17 cellular contexts compared by ENCODE assay signal in genomic region chr9:80049096-80049495, GRCh38.
"Had no signal": no experiment of that assay in that cellular context is flagged by ENCODE, and none has a peak within 500 bp of the region (broad histone marks: within the 10 kb centered on the region; RNA-seq: fewer than 3 reads in every experiment).

No MANE protein-coding gene starts in this region.

- H3K27me3 Mint-ChIP-seq: activated naive CD8-positive, alpha-beta T cell treated with anti-CD3 and anti-CD28 coated beads, Interleukin-2, amount 50 U/mL, for 24 hours; naive B cell; stimulated activated memory B cell treated with anti-CD40 and anti-IgM and Interleukin-4, amounts not matched to agents 10 μg/mL and 1 μg/mL and 100 μg/mL, for 72 hours had no signal

- ATAC-seq: activated CD8-positive, alpha-beta T cell treated with anti-CD3 and anti-CD28 coated beads, Interleukin-2, amount 10 ng/mL, durations not matched to agents 7 days and 5 days; activated naive CD8-positive, alpha-beta T cell treated with anti-CD3 and anti-CD28 coated beads, Interleukin-2, amount 50 U/mL, for 24 hours; heart left ventricle; right lobe of liver; stimulated activated memory B cell treated with anti-CD40 and anti-IgM and Interleukin-4, amounts not matched to agents 10 μg/mL and 1 μg/mL and 100 μg/mL, for 72 hours had no signal

- H3K4me1 ChIP-seq: colonic mucosa, heart left ventricle, right lobe of liver, spleen, uterus had no signal

- H3K4me1 Mint-ChIP-seq: activated naive CD8-positive, alpha-beta T cell treated with anti-CD3 and anti-CD28 coated beads, Interleukin-2, amount 50 U/mL, for 24 hours; naive B cell; stimulated activated memory B cell treated with anti-CD40 and anti-IgM and Interleukin-4, amounts not matched to agents 10 μg/mL and 1 μg/mL and 100 μg/mL, for 72 hours had no signal

- H3K4me3 ChIP-seq: colonic mucosa, heart left ventricle, right lobe of liver, spleen, tibial artery, uterus had no signal

- H3K27ac Mint-ChIP-seq: activated CD8-positive, alpha-beta T cell treated with anti-CD3 and anti-CD28 coated beads, Interleukin-2, amount 10 ng/mL, durations not matched to agents 7 days and 5 days; activated naive CD8-positive, alpha-beta T cell treated with anti-CD3 and anti-CD28 coated beads, Interleukin-2, amount 50 U/mL, for 24 hours; mesothelial cell of epicardium; progenitor cell of endocrine pancreas; stimulated activated memory B cell treated with anti-CD40 and anti-IgM and Interleukin-4, amounts not matched to agents 10 μg/mL and 1 μg/mL and 100 μg/mL, for 72 hours had no signal

- H3K27me3 ChIP-seq: colonic mucosa, heart left ventricle, right lobe of liver, spleen, tibial artery, uterus had no signal

- H3K36me3 ChIP-seq: colonic mucosa, heart left ventricle, right lobe of liver, spleen, tibial artery, uterus had no signal

- H3K9me3 ChIP-seq: colonic mucosa, right lobe of liver, uterus had no signal

- H3K4me3 Mint-ChIP-seq: activated CD8-positive, alpha-beta T cell treated with anti-CD3 and anti-CD28 coated beads, Interleukin-2, amount 10 ng/mL, durations not matched to agents 7 days and 5 days; activated naive CD8-positive, alpha-beta T cell treated with anti-CD3 and anti-CD28 coated beads, Interleukin-2, amount 50 U/mL, for 24 hours; mesothelial cell of epicardium; naive B cell; stimulated activated memory B cell treated with anti-CD40 and anti-IgM and Interleukin-4, amounts not matched to agents 10 μg/mL and 1 μg/mL and 100 μg/mL, for 72 hours had no signal

- H3K27ac ChIP-seq: colonic mucosa, heart left ventricle, right lobe of liver, spleen, tibial artery, uterus had no signal

- DNase-seq: activated CD4-positive, alpha-beta T cell treated with anti-CD3 and anti-CD28 coated beads for 48 hours; activated CD8-positive, alpha-beta memory T cell treated with anti-CD3 and anti-CD28 coated beads, Interleukin-2, amount 50 U/mL, for 48 hours; activated CD8-positive, alpha-beta T cell treated with anti-CD3 and anti-CD28 coated beads, Interleukin-2, amount 10 ng/mL, durations not matched to agents 7 days and 5 days; activated naive CD4-positive, alpha-beta T cell treated with Interleukin-2 at 50 U/mL for 16 hours; activated naive CD8-positive, alpha-beta T cell treated with anti-CD3 and anti-CD28 coated beads, Interleukin-2, amount 50 U/mL, for 24 hours; colonic mucosa; heart left ventricle; kidney glomerular epithelial cell; naive B cell; right lobe of liver; spleen; stimulated activated CD4-positive, alpha-beta T cell treated with anti-CD3 and anti-CD28 coated beads, Interleukin-1b, Interleukin-23, amount 100 ng/mL, for 48 hours; tibial artery; uterus had no signal
